ENCODE assay signal across 18 cellular contexts in genomic region chr10:16242859-16243613, GRCh38.
A peak's percentile ranks its signal among the peaks of the same experiment; 100 is the strongest.
DNase-seq lines count a peak whose midpoint lies in the region; ATAC-seq and TF ChIP-seq lines count a peak whose summit lies in the region.
"Had no signal": no experiment of that assay in that cellular context is flagged by ENCODE, and none has a peak within 500 bp of the region (broad histone marks: within the 10 kb centered on the region; RNA-seq: fewer than 3 reads in every experiment).

No MANE protein-coding gene starts in this region.

- peak; percentile 100 for ATAC-seq in GM23338
- ATAC-seq: CD8-positive, alpha-beta T cell had no signal

- no peak overlapping the region for H2BK120ac ChIP-seq in mesendoderm (ENCODE audit: low read depth, low read length)

- H3K27ac Mint-ChIP-seq in GM23338 = peak overlapping the region; percentile 95
- H3K27ac Mint-ChIP-seq: CD8-positive, alpha-beta T cell had no signal

- no peak overlapping the region for H3K4me3 ChIP-seq in GM23338
- H3K4me3 ChIP-seq in NT2/D1 (ENCODE audit: insufficient read length, low read depth) = no peak overlapping the region
- no peak overlapping the region for H3K4me3 ChIP-seq in mesendoderm (ENCODE audit: low read length)
- H3K4me3 ChIP-seq: BLaER1 treated with 17β-estradiol and CSF1 and Interleukin-3, amounts not matched to agents 10 nM and 100 nM; MG63; Peyer's patch; SJCRH30 had no signal

- no peaks in the 10 kb centered on the region for H3K79me2 ChIP-seq in GM23338 (replicated peaks; ENCODE audit: insufficient read depth)
- H3K79me2 ChIP-seq in mesendoderm (ENCODE audit: control insufficient read depth, insufficient read depth, low read length) = no peaks in the 10 kb centered on the region

- H3K36me3 Mint-ChIP-seq in GM23338 (ENCODE audit: low read depth) = peaks cover 41% of the 10 kb centered on the region
- H3K36me3 Mint-ChIP-seq: CD8-positive, alpha-beta T cell had no signal

- H3K79me1 ChIP-seq in mesendoderm (ENCODE audit: low read length) = no peaks in the 10 kb centered on the region

- H3K4me3 Mint-ChIP-seq in GM23338 = peak overlapping the region; percentile 51; the same call in 2 of the 3 replicates
- H3K4me3 Mint-ChIP-seq: CD8-positive, alpha-beta T cell had no signal

- H2BK15ac ChIP-seq in mesendoderm (replicated peaks; ENCODE audit: low read depth) = peak overlapping the region; percentile 12

- H3K9me3 Mint-ChIP-seq in GM23338 = peaks cover 30% of the 10 kb centered on the region

- no peak overlapping the region for H4K8ac ChIP-seq in mesendoderm (ENCODE audit: low read depth, low read length)

- no peaks in the 10 kb centered on the region for H3K9me2 ChIP-seq in GM23338 (ENCODE audit: insufficient read depth)

- H3K18ac ChIP-seq in mesendoderm (ENCODE audit: low read length) = peak overlapping the region; percentile 80

- no peak overlapping the region for H3K4ac ChIP-seq in mesendoderm (ENCODE audit: low read depth, low read length)

- TF ChIP-seq CTCF in GM23338 (conservative IDR thresholded peaks at IDR 0.05; ENCODE audit: low read depth in 2 of 2) = no peak

- H3K56ac ChIP-seq in mesendoderm (ENCODE audit: low read length) = no peak overlapping the region

- H3K36me3 ChIP-seq in GM23338 (ENCODE audit: insufficient read depth) (no peaks in the 10 kb centered on the region), NT2/D1 (ENCODE audit: insufficient read depth, insufficient read length, low read length) (no peaks in the 10 kb centered on the region), mesendoderm (ENCODE audit: control insufficient read depth, insufficient read depth, low read length) (no peaks in the 10 kb centered on the region)
- H3K36me3 ChIP-seq: BLaER1 treated with 17β-estradiol and CSF1 and Interleukin-3, amounts not matched to agents 10 nM and 100 nM; MG63; Peyer's patch; SJCRH30 had no signal

- no peak overlapping the region for H3K23ac ChIP-seq in mesendoderm (ENCODE audit: low read length)

- no peaks in the 10 kb centered on the region for H3F3A ChIP-seq in GM23338 (replicated peaks; ENCODE audit: low read depth)

- H3K9me3 ChIP-seq in NT2/D1 (ENCODE audit: insufficient read depth, low read length) = peaks cover 46% of the 10 kb centered on the region
- H3K9me3 ChIP-seq: MG63, Peyer's patch, SJCRH30 had no signal

- H4K20me1 ChIP-seq in GM23338 (replicated peaks; ENCODE audit: insufficient read depth) = no peaks in the 10 kb centered on the region
- H4K20me1 ChIP-seq: BLaER1 treated with 17β-estradiol and CSF1 and Interleukin-3, amounts not matched to agents 10 nM and 100 nM had no signal

- peaks cover 26% of the 10 kb centered on the region for H3K4me1 Mint-ChIP-seq in GM23338

- H2AFZ ChIP-seq in GM23338 = no peak overlapping the region

- H3K4me2 ChIP-seq in GM23338 (peak overlapping the region; percentile 14; the same call in 1 of the 2 replicates), mesendoderm (ENCODE audit: low read length) (no peak overlapping the region)
- H3K4me2 ChIP-seq: BLaER1 treated with 17β-estradiol and CSF1 and Interleukin-3, amounts not matched to agents 10 nM and 100 nM had no signal

- no peak overlapping the region for H4K5ac ChIP-seq in mesendoderm (ENCODE audit: low read length)

- peak overlapping the region; percentile 74 for H3K27ac ChIP-seq in GM23338 (ENCODE audit: low read depth)
- peak overlapping the region; percentile 31 for H3K27ac ChIP-seq in mesendoderm (ENCODE audit: low read depth, low read length)
- H3K27ac ChIP-seq: BLaER1 treated with 17β-estradiol and CSF1 and Interleukin-3, amounts not matched to agents 10 nM and 100 nM; Peyer's patch; SJCRH30 had no signal

- H3K27me3 ChIP-seq in GM23338 (ENCODE audit: insufficient read depth) = no peaks in the 10 kb centered on the region
- H3K27me3 ChIP-seq in NT2/D1 (ENCODE audit: insufficient read depth, insufficient read length) = no peaks in the 10 kb centered on the region
- no peaks in the 10 kb centered on the region for H3K27me3 ChIP-seq in mesendoderm (ENCODE audit: insufficient read depth, low read length, poor library complexity)
- H3K27me3 ChIP-seq: BLaER1 treated with 17β-estradiol and CSF1 and Interleukin-3, amounts not matched to agents 10 nM and 100 nM; Peyer's patch had no signal

- H3K9ac ChIP-seq in NT2/D1 (ENCODE audit: insufficient read length, low read depth) = no peak overlapping the region
- no peak overlapping the region for H3K9ac ChIP-seq in mesendoderm (ENCODE audit: low read length)
- H3K9ac ChIP-seq: BLaER1 treated with 17β-estradiol and CSF1 and Interleukin-3, amounts not matched to agents 10 nM and 100 nM had no signal

- no peak overlapping the region for H2AK5ac ChIP-seq in mesendoderm (ENCODE audit: low read length)

- H3K4me1 ChIP-seq in GM23338 (ENCODE audit: insufficient read depth) = peaks cover 9% of the 10 kb centered on the region
- no peaks in the 10 kb centered on the region for H3K4me1 ChIP-seq in NT2/D1 (ENCODE audit: insufficient read depth, insufficient read length)
- no peaks in the 10 kb centered on the region for H3K4me1 ChIP-seq in mesendoderm (ENCODE audit: control insufficient read depth, low read depth, low read length)
- H3K4me1 ChIP-seq: BLaER1 treated with 17β-estradiol and CSF1 and Interleukin-3, amounts not matched to agents 10 nM and 100 nM; Peyer's patch; SJCRH30 had no signal

- DNase-seq in GM23338 (ENCODE audit: low spot score) (peak; percentile 96), NT2/D1 (ENCODE audit: low read depth, low spot score) (peak; percentile 77), iPS DF 19.7 (ENCODE audit: low read depth, low spot score) (peak; percentile 97), mesendoderm (peak; percentile 95), activated gamma-delta T cell (lab: John Stamatoyannopoulos, UW) (no peak), NCI-H1930 (lab: John Stamatoyannopoulos, UW) (no peak), NK-92 (lab: John Stamatoyannopoulos, UW; ENCODE audit: unreplicated experiment) (no peak)
- DNase-seq: 8988T; CD8-positive, alpha-beta T cell; DMS153; GOT3; MG63; NCI-H1417; NCI-H1694 treated with DMSO at 0.1 percent for 48 hours; NK-92 treated with Interleukin-12 subunit alpha and Interleukin-12 subunit beta, amount 100 ng/mL, for 24 hours; Peyer's patch; SJCRH30 had no signal

- no peak overlapping the region for H2BK5ac ChIP-seq in mesendoderm (ENCODE audit: low read length)

- H3K27me3 Mint-ChIP-seq in GM23338 (ENCODE audit: insufficient read depth, low read depth, poor library complexity) = peaks cover 3% of the 10 kb centered on the region

TF ChIP-seq in GM23338, 12 proteins besides CTCF, POLR2A, EP300 and RAD21 (continues in another document):
- TF ChIP-seq NANOG (IDR thresholded peaks at IDR 0.05; ENCODE audit: borderline replicate concordance) = peak; percentile 98
- no peak for TF ChIP-seq ZNF331 (CRISPR knock-in tag; IDR thresholded peaks at IDR 0.05; ENCODE audit: low read depth)
- no peak; the same call in none of the 2 replicates for TF ChIP-seq ZNF114 (CRISPR knock-in tag; IDR thresholded peaks at IDR 0.05)
- peak; percentile 69 for TF ChIP-seq CREB1 (CRISPR knock-in tag; IDR thresholded peaks at IDR 0.05; ENCODE audit: low read depth)
- no peak for TF ChIP-seq JUNB (IDR thresholded peaks at IDR 0.05; ENCODE audit: unreplicated experiment)
- TF ChIP-seq EZH2phosphoT487 (IDR thresholded peaks at IDR 0.05; ENCODE audit: unreplicated experiment) = no peak

Comparison
In these comparisons a context has a peak if more than half of its experiments do, and no peak if none do; other contexts are left out.
1. DNase-seq: peak in GM23338 (single experiment), NT2/D1 (single experiment), iPS DF 19.7 (single experiment) and mesendoderm (single experiment); none in activated gamma-delta T cell (single experiment), NCI-H1930 (0 of 2) and NK-92 (single experiment).